11 cellular contexts compared by ENCODE assay signal in genomic region chr22:42645938-42646568, GRCh38. TPM values are rescaled to one million over a fixed set of nuclear protein-coding genes. Genes with fewer than 3 reads are reported as not detected.
DNase-seq lines count a peak whose midpoint lies in the region; ATAC-seq and TF ChIP-seq lines count a peak whose summit lies in the region.
"Had no signal": no experiment of that assay in that cellular context is flagged by ENCODE, and none has a peak within 500 bp of the region (broad histone marks: within the 10 kb centered on the region; RNA-seq: fewer than 3 reads in every experiment).

No MANE protein-coding gene starts in this region.

- no peak overlapping the region for H2BK20ac ChIP-seq in IMR-90 (ENCODE audit: low read depth, low read length)

- no peak for TF ChIP-seq CTCF in IMR-90 (conservative IDR thresholded peaks at IDR 0.05; ENCODE audit: low read depth, low read length)
- TF ChIP-seq CTCF in right lobe of liver (IDR thresholded peaks at IDR 0.05): no peak

- no peak overlapping the region for H4K5ac ChIP-seq in IMR-90 (ENCODE audit: low read depth, low read length)

- dilution Hi-C loops in IMR-90 (cut with HindIII; ENCODE audit: low sequenced_read_pairs, unreplicated experiment): no loop called here

- no peak overlapping the region for H2BK120ac ChIP-seq in IMR-90 (ENCODE audit: low read depth, low read length)

- H3K4me1 ChIP-seq in IMR-90 (ENCODE audit: control insufficient read depth, insufficient read depth, low read length) (peaks cover 42% of the 10 kb centered on the region), right lobe of liver (peaks cover 2 to 74% (median 34%) of the 10 kb centered on the region in 4 donors), subcutaneous abdominal adipose tissue (ENCODE audit: control insufficient read depth in 5 of 5, insufficient read depth in 5 of 5, low read length in 5 of 5) (peaks cover 27 to 80% (median 76%) of the 10 kb centered on the region in 5 donors)

- no peaks in the 10 kb centered on the region for H3K36me3 ChIP-seq in IMR-90 (ENCODE audit: control insufficient read depth, insufficient read depth, low read length)
- no peaks in the 10 kb centered on the region for H3K36me3 ChIP-seq in right lobe of liver
- no peaks in the 10 kb centered on the region for H3K36me3 ChIP-seq in subcutaneous abdominal adipose tissue (ENCODE audit: control insufficient read depth in 5 of 5, insufficient read depth in 5 of 5, low read length in 5 of 5)

- H2BK15ac ChIP-seq in IMR-90 (ENCODE audit: low read depth, low read length): no peak overlapping the region

- DNase-seq in IMR-90 (no peak), cerebellar cortex (ENCODE audit: low spot score) (peak; percentile 43), right lobe of liver (peak; percentile 68 to 79 (median 77)), GM19238 (ENCODE audit: insufficient read length, low spot score) (no peak), NCI-H2171 treated with DMSO at 0.1 percent for 48 hours (lab: John Stamatoyannopoulos, UW) (no peak), NCI-H1417 (lab: John Stamatoyannopoulos, UW) (no peak)
- DNase-seq: activated T-cell treated with anti-CD3 and anti-CD28 coated beads, Interleukin-2, amount 50 U/mL, for 72 hours; DMS79; NCI-H1436 had no signal

- no peak for TF ChIP-seq POLR2A in IMR-90 (IDR thresholded peaks at IDR 0.05; ENCODE audit: low read depth, low read length)
- no peak for TF ChIP-seq POLR2A in right lobe of liver (IDR thresholded peaks at IDR 0.05)

- H3K9me3 ChIP-seq in IMR-90 (ENCODE audit: control insufficient read depth, insufficient read depth, low read length) (no peaks in the 10 kb centered on the region), right lobe of liver (no peaks in the 10 kb centered on the region), subcutaneous abdominal adipose tissue (ENCODE audit: control insufficient read depth in 5 of 5, low read length in 5 of 5) (no peaks in the 10 kb centered on the region)

- no peak overlapping the region for H3K18ac ChIP-seq in IMR-90 (ENCODE audit: low read depth, low read length)

- 0 out of 2 replicates have a peak overlapping the region, but pooled peaks have one; percentile 7 for H3K23ac ChIP-seq in IMR-90 (ENCODE audit: low read depth, low read length)

- BruUV-seq in IMR-90 (replicated peaks; lab: Mats Ljungman, UMichigan): no TSS peak

- no peak for ATAC-seq in IMR-90 (ENCODE audit: low read depth)
- ATAC-seq in right lobe of liver: peak; percentile 40 to 61 (median 46)
- ATAC-seq in GM21447 (IDR thresholded peaks at IDR 0.05; ENCODE audit: unreplicated experiment): no peak
- ATAC-seq: activated T-cell treated with anti-CD3 and anti-CD28 coated beads, Interleukin-2, amount 50 U/mL, for 72 hours had no signal

- H4K8ac ChIP-seq in IMR-90 (ENCODE audit: low read depth in 2 of 2, low read length in 2 of 2): peak overlapping the region in 1 of 2 experiments; percentile 3; a peak in 1 of 4 replicates

- H2BK5ac ChIP-seq in IMR-90 (ENCODE audit: low read depth, low read length, poor library complexity, severe bottlenecking): peak overlapping the region; percentile 20

- intact Hi-C loops in IMR-90 (cut with micrococcal nuclease) (no loop called here), right lobe of liver (cut with DNase I) (no loop called here)

- peak overlapping the region; percentile 92 for H2AK9ac ChIP-seq in IMR-90 (replicated peaks; ENCODE audit: low read depth, low read length, poor library complexity)

- no peak overlapping the region for H3K4me3 ChIP-seq in IMR-90 (ENCODE audit: insufficient read depth, low read depth, low read length)
- H3K4me3 ChIP-seq in right lobe of liver: peak overlapping the region; percentile 29 to 39 (median 32)
- H3K4me3 ChIP-seq in subcutaneous abdominal adipose tissue (ENCODE audit: low read depth in 1 of 5, low read length in 5 of 5): peak overlapping the region in 4 of 5 donors; percentile 50 to 59 (median 58)

- no peak overlapping the region for H3K56ac ChIP-seq in IMR-90 (ENCODE audit: extremely low read depth, insufficient read depth, low read length)

- peak overlapping the region; percentile 84; the same call in 1 of the 2 replicates for H2AK5ac ChIP-seq in IMR-90 (ENCODE audit: low read depth, low read length)

- peaks cover 70% of the 10 kb centered on the region for H4K20me1 ChIP-seq in IMR-90 (ENCODE audit: insufficient read depth, low read length)

- POLR2A ChIA-PET in IMR-90 (lab: Charles Lee; ENCODE audit: unreplicated experiment): interaction anchor here (1.5 kb wide), 1 partner anchor 31 kb away, joined by 4 read pairs; the partner anchor contains the start of gene POLDIP3

- no peak overlapping the region for H4K91ac ChIP-seq in IMR-90 (ENCODE audit: insufficient read depth, low read depth, low read length)

- peak overlapping the region; percentile 45 for H3K4me2 ChIP-seq in IMR-90 (ENCODE audit: low read depth, low read length)

- no peak overlapping the region for H3K4ac ChIP-seq in IMR-90 (ENCODE audit: low read depth, low read length)

- H3K27me3 ChIP-seq in IMR-90 (ENCODE audit: control insufficient read depth, insufficient read depth, low read length) (no peaks in the 10 kb centered on the region), right lobe of liver (no peaks in the 10 kb centered on the region), subcutaneous abdominal adipose tissue (ENCODE audit: control insufficient read depth in 5 of 5, insufficient read depth in 4 of 5, low read length in 5 of 5) (no peaks in the 10 kb centered on the region)

- peaks cover 28% of the 10 kb centered on the region for H3K9me1 ChIP-seq in IMR-90 (ENCODE audit: insufficient read depth, low read length)

- TF ChIP-seq RAD21 in IMR-90 (IDR thresholded peaks at IDR 0.05; ENCODE audit: low read length): no peak

- H3K27ac ChIP-seq in IMR-90 (ENCODE audit: insufficient read depth, low read length) (no peak overlapping the region), right lobe of liver (peak overlapping the region; percentile 69 to 96 (median 85)), subcutaneous abdominal adipose tissue (ENCODE audit: low read depth, low read length) (peak overlapping the region; percentile 99)

- H3K9ac ChIP-seq in IMR-90 (ENCODE audit: low read depth, low read length) (no peak overlapping the region; the same call in 1 of the 2 replicates), subcutaneous abdominal adipose tissue (ENCODE audit: low read length in 5 of 5) (peak overlapping the region; percentile 52 to 82 (median 70))

- CTCF ChIA-PET in IMR-90 (lab: Yijun Ruan, JAX): no interaction called here

- peaks cover 4 to 81% of the 10 kb centered on the region in 2 experiments; a peak in 2 of 4 replicates for H3K79me1 ChIP-seq in IMR-90 (ENCODE audit: low read depth in 1 of 2, low read length in 2 of 2)

- in situ Hi-C loops in IMR-90 (cut with MboI; ENCODE audit: low sequenced_read_pairs): no loop called here

- peak overlapping the region; percentile 21 for H2AFZ ChIP-seq in IMR-90 (replicated peaks; ENCODE audit: low read length, poor library complexity)

- 81% methylated on average over 3 of the region's 13 CpGs; no CpG with 5 or more reads in 1 of the 2 experiments for WGBS in IMR-90 (ENCODE audit: extremely low coverage in 2 of 2, insufficient read length in 1 of 2), 2 experiments
- 50% methylated on average over 1 of the region's 13 CpGs for WGBS in right lobe of liver (ENCODE audit: insufficient coverage, low coverage, low lambda C conversion rate, missing lambda C conversion rate)

- peak overlapping the region; percentile 29; the same call in 1 of the 2 replicates for H3K14ac ChIP-seq in IMR-90 (replicated peaks; ENCODE audit: low read depth, low read length)

TF ChIP-seq in IMR-90, 13 proteins besides CTCF, POLR2A, EP300 and RAD21:
- TF ChIP-seq RCOR1 (IDR thresholded peaks at IDR 0.05; ENCODE audit: insufficient replicate concordance, low read length) (no peak), FOS (IDR thresholded peaks at IDR 0.05; ENCODE audit: low read depth, low read length) (no peak), CHD1 (IDR thresholded peaks at IDR 0.05; ENCODE audit: low read depth, low read length) (no peak), RFX5 (IDR thresholded peaks at IDR 0.05; ENCODE audit: low read depth, low read length) (no peak), USF2 (IDR thresholded peaks at IDR 0.05; ENCODE audit: low read depth, low read length) (no peak)

RNA-seq across cellular contexts. Expression of gene CYB5R3, which starts 3.1 kb away (rescaled TPM):
- 37.5 and 44.1 TPM in 2 replicates for total RNA-seq in IMR-90 (2012; rRNA removed)
- polyA plus RNA-seq in IMR-90 (2012; rRNA removed): 362 and 405 TPM in 2 replicates
- polyA plus RNA-seq in IMR-90 (2012; cell fraction: cytosol; rRNA removed): 217 and 450 TPM in 2 replicates
- polyA plus RNA-seq in IMR-90 (2012; cell fraction: nucleus; rRNA removed; ENCODE audit: low replicate concordance): 98.1 and 215 TPM in 2 replicates
- 100 to 1,000 TPM; 146 to 211 (median 170) TPM for total RNA-seq in right lobe of liver

RNA-seq across cellular contexts. Expression of gene ATP5MGL, which starts 5.7 kb away (rescaled TPM):
- total RNA-seq in IMR-90 (2012; rRNA removed): 0.18 TPM in 1 of 2 replicates, not detected in the other
- polyA plus RNA-seq in IMR-90 (2012; rRNA removed): not detected in 2 replicates
- polyA plus RNA-seq in IMR-90 (2012; cell fraction: cytosol; rRNA removed): not detected in 2 replicates
- 0.10 TPM in 1 of 2 replicates, not detected in the other for polyA plus RNA-seq in IMR-90 (2012; cell fraction: nucleus; rRNA removed; ENCODE audit: low replicate concordance)
- total RNA-seq in right lobe of liver: under 1 TPM in 3 of 6 experiments, not detected in 3; 0.37 to 0.78 (median 0.68) TPM

RNA-seq across cellular contexts. Expression of gene POLDIP3, which starts 31.4 kb away (rescaled TPM):
- total RNA-seq in IMR-90 (2012; rRNA removed): 28.1 and 33.9 TPM in 2 replicates
- 43.6 and 45.4 TPM in 2 replicates for polyA plus RNA-seq in IMR-90 (2012; rRNA removed)
- polyA plus RNA-seq in IMR-90 (2012; cell fraction: cytosol; rRNA removed): 23.9 and 40.0 TPM in 2 replicates
- polyA plus RNA-seq in IMR-90 (2012; cell fraction: nucleus; rRNA removed; ENCODE audit: low replicate concordance): 29.6 and 46.7 TPM in 2 replicates
- total RNA-seq in right lobe of liver: 10 to 100 TPM; 17.1 to 22.6 (median 21.1) TPM

Comparison
In these comparisons a context has a peak if more than half of its experiments do, and no peak if none do; other contexts are left out.
1. ATAC-seq: peak in right lobe of liver (4 of 4); none in IMR-90 (single experiment) and GM21447 (single experiment).
2. DNase-seq: peak in cerebellar cortex (single experiment) and right lobe of liver (3 of 3); none in IMR-90 (single experiment), GM19238 (single experiment), NCI-H2171 treated with DMSO at 0.1 percent for 48 hours (single experiment) and NCI-H1417 (0 of 3).